In genomic region chr7:36459236-36459960, GRCh38 we compare ENCODE assay signal across 15 cellular contexts.
DNase-seq lines count a peak whose midpoint lies in the region; ATAC-seq and TF ChIP-seq lines count a peak whose summit lies in the region.
"Had no signal": no experiment of that assay in that cellular context is flagged by ENCODE, and none has a peak within 500 bp of the region (broad histone marks: within the 10 kb centered on the region; RNA-seq: fewer than 3 reads in every experiment).

No MANE protein-coding gene starts in this region.

- H3K79me1 ChIP-seq in trophoblast cell (ENCODE audit: low read length): peaks cover 8% of the 10 kb centered on the region

- no peak overlapping the region for H2BK120ac ChIP-seq in trophoblast cell (ENCODE audit: insufficient read depth, low read length, poor library complexity)

- peak overlapping the region; percentile 55 for H4K91ac ChIP-seq in trophoblast cell (ENCODE audit: low read depth, low read length)

- DNase-seq in Caco-2: peak; percentile 51 to 77
- no peak for DNase-seq in Panc1 (ENCODE audit: low read depth, low spot score)
- DNase-seq in fibroblast of the aortic adventitia (ENCODE audit: low read depth): peak; percentile 58
- DNase-seq in trophoblast cell: peak; percentile 71 to 87
- no peak for DNase-seq in T-helper 17 cell
- no peak for DNase-seq in NCI-H146 treated with DMSO at 0.1 percent for 48 hours (lab: John Stamatoyannopoulos, UW; ENCODE audit: unreplicated experiment)
- no peak for DNase-seq in GM23248
- DNase-seq: 8988T; Calu3; CD4-positive, alpha-beta memory T cell; DMS79 treated with DMSO at 0.1 percent for 48 hours had no signal

- no peak for TF ChIP-seq CTCF in Caco-2 (IDR thresholded peaks at IDR 0.05; ENCODE audit: insufficient read depth in 1 of 2, low read depth in 1 of 2, low read length in 1 of 2, severe bottlenecking in 1 of 2, unreplicated experiment in 1 of 2)
- no peak for TF ChIP-seq CTCF in Panc1 (IDR thresholded peaks at IDR 0.05)
- TF ChIP-seq CTCF in fibroblast of the aortic adventitia (IDR thresholded peaks at IDR 0.05; ENCODE audit: insufficient read depth, low read length): no peak

- H3K27me3 ChIP-seq in Caco-2 (replicated peaks; ENCODE audit: control insufficient read depth, insufficient read depth, low read length): no peaks in the 10 kb centered on the region
- no peaks in the 10 kb centered on the region for H3K27me3 ChIP-seq in Panc1 (ENCODE audit: control insufficient read depth, insufficient read depth, low read length)
- H3K27me3 ChIP-seq in trophoblast cell (ENCODE audit: insufficient read depth, low read length): no peaks in the 10 kb centered on the region
- H3K27me3 ChIP-seq in GM23248 (replicated peaks; ENCODE audit: insufficient read depth): peaks cover 12% of the 10 kb centered on the region; the same call in 1 of the 2 replicates
- H3K27me3 ChIP-seq: BLaER1 had no signal

- H3K27me3 Mint-ChIP-seq in Caco-2 (ENCODE audit: insufficient read depth, unreplicated experiment) (no peaks in the 10 kb centered on the region), T-helper 17 cell (peaks cover 6% of the 10 kb centered on the region)

- WGBS in trophoblast cell (ENCODE audit: extremely low coverage, insufficient coverage, insufficient read length): no CpG with 5 or more reads among the region's 12 CpGs
- 76 to 84% methylated on average over 12 of the region's 12 CpGs for WGBS in GM23248 (ENCODE audit: low coverage in 1 of 2, low lambda C conversion rate in 2 of 2, missing lambda C conversion rate in 2 of 2), 2 experiments

- no peaks in the 10 kb centered on the region for H3K36me3 ChIP-seq in Caco-2 (ENCODE audit: control insufficient read depth, insufficient read depth, low read length)
- H3K36me3 ChIP-seq in Panc1 (ENCODE audit: control insufficient read depth, insufficient read depth, low read length): peaks cover under 1% of the 10 kb centered on the region
- H3K36me3 ChIP-seq in trophoblast cell (ENCODE audit: control insufficient read depth in 1 of 2, insufficient read depth in 2 of 2, low read length in 2 of 2): peaks cover 3 to 5% of the 10 kb centered on the region in 2 experiments
- H3K36me3 ChIP-seq in GM23248 (ENCODE audit: low read depth): no peaks in the 10 kb centered on the region
- H3K36me3 ChIP-seq: HAP-1 had no signal

- H2AK5ac ChIP-seq in trophoblast cell (ENCODE audit: low read length): no peak overlapping the region

- H3K4me3 Mint-ChIP-seq in Caco-2 (ENCODE audit: unreplicated experiment): peak overlapping the region; percentile 54
- no peak overlapping the region for H3K4me3 Mint-ChIP-seq in T-helper 17 cell
- H3K4me3 Mint-ChIP-seq: CD14-positive monocyte; CD4-positive, alpha-beta memory T cell had no signal

- H3K14ac ChIP-seq in trophoblast cell (ENCODE audit: low read length): peak overlapping the region; percentile 49

- H3K9ac ChIP-seq in trophoblast cell (ENCODE audit: low read length): no peak overlapping the region
- no peak overlapping the region for H3K9ac ChIP-seq in GM23248
- H3K9ac ChIP-seq: BLaER1 had no signal

- POLR2A ChIA-PET in Caco-2 (lab: Charles Lee) (interaction anchor here (0.5 kb wide), 1 partner anchor 739 kb away, joined by 3 read pairs; no protein-coding TSS in a partner anchor), Panc1 (lab: Charles Lee) (no interaction called here)

- no peaks in the 10 kb centered on the region for H4K20me1 ChIP-seq in GM23248 (ENCODE audit: insufficient read depth)
- H4K20me1 ChIP-seq: BLaER1 had no signal

- H3F3A ChIP-seq in GM23248 (ENCODE audit: insufficient read depth): no peaks in the 10 kb centered on the region

- H3K9me3 Mint-ChIP-seq in Caco-2 (ENCODE audit: unreplicated experiment): peaks cover 12% of the 10 kb centered on the region
- H3K9me3 Mint-ChIP-seq: CD14-positive monocyte; CD4-positive, alpha-beta memory T cell had no signal

- H3K4me1 ChIP-seq in Caco-2: peaks cover 55% of the 10 kb centered on the region
- H3K4me1 ChIP-seq in Panc1 (ENCODE audit: control insufficient read depth, insufficient read depth, low read length): no peaks in the 10 kb centered on the region
- peaks cover 11 to 16% of the 10 kb centered on the region in 2 experiments for H3K4me1 ChIP-seq in trophoblast cell (ENCODE audit: control insufficient read depth in 1 of 2, insufficient read depth in 2 of 2, low read length in 2 of 2)
- no peaks in the 10 kb centered on the region for H3K4me1 ChIP-seq in GM23248 (ENCODE audit: insufficient read depth)
- H3K4me1 ChIP-seq: BLaER1, HAP-1 had no signal

- no peak overlapping the region for H3K4me2 ChIP-seq in trophoblast cell (ENCODE audit: low read length)
- no peak overlapping the region for H3K4me2 ChIP-seq in GM23248 (ENCODE audit: unreplicated experiment)
- H3K4me2 ChIP-seq: BLaER1 had no signal

- BruUV-seq in Caco-2 (replicated peaks; lab: Mats Ljungman, UMichigan): no TSS peak
- BruUV-seq in Panc1 (replicated peaks; lab: Mats Ljungman, UMichigan): no TSS peak

- peak overlapping the region; percentile 50 for H2BK5ac ChIP-seq in trophoblast cell (ENCODE audit: low read depth, low read length, poor library complexity)

- peaks cover 6% of the 10 kb centered on the region; the same call in 1 of the 2 replicates for H3K9me3 ChIP-seq in Caco-2
- no peaks in the 10 kb centered on the region for H3K9me3 ChIP-seq in Panc1 (ENCODE audit: control insufficient read depth, insufficient read depth, low read depth, low read length)
- peaks cover 1% of the 10 kb centered on the region for H3K9me3 ChIP-seq in trophoblast cell (ENCODE audit: insufficient read depth, low read depth, low read length)
- H3K9me3 ChIP-seq in T-helper 17 cell (ENCODE audit: control insufficient read depth, low read length, poor library complexity, severe bottlenecking): no peaks in the 10 kb centered on the region
- H3K9me3 ChIP-seq in GM23248 (ENCODE audit: low read depth): no peaks in the 10 kb centered on the region
- H3K9me3 ChIP-seq: BLaER1, HAP-1 had no signal

- H3K36me3 Mint-ChIP-seq in Caco-2 (ENCODE audit: insufficient read depth, unreplicated experiment) (peaks cover 38% of the 10 kb centered on the region), T-helper 17 cell (ENCODE audit: low read depth) (no peaks in the 10 kb centered on the region)
- H3K36me3 Mint-ChIP-seq: CD4-positive, alpha-beta memory T cell had no signal

- peaks cover 42% of the 10 kb centered on the region for H3K4me1 Mint-ChIP-seq in Caco-2 (ENCODE audit: low read depth, unreplicated experiment)
- H3K4me1 Mint-ChIP-seq in T-helper 17 cell: no peaks in the 10 kb centered on the region
- H3K4me1 Mint-ChIP-seq: CD4-positive, alpha-beta memory T cell had no signal

- H3K27ac ChIP-seq in Panc1 (ENCODE audit: low read length) (no peak overlapping the region), trophoblast cell (ENCODE audit: low read depth, low read length) (peak overlapping the region; percentile 78), GM23248 (no peak overlapping the region)
- H3K27ac ChIP-seq: BLaER1 had no signal

- H3K18ac ChIP-seq in trophoblast cell (ENCODE audit: low read length): no peak overlapping the region

- H3K9me2 ChIP-seq in GM23248 (ENCODE audit: insufficient read depth): no peaks in the 10 kb centered on the region

- H3K4me3 ChIP-seq in Caco-2 (ENCODE audit: low read depth, low read length) (no peak overlapping the region), Panc1 (ENCODE audit: low read depth in 2 of 2, low read length in 2 of 2) (no peak overlapping the region), fibroblast of the aortic adventitia (ENCODE audit: low read depth, low read length) (no peak overlapping the region), trophoblast cell (ENCODE audit: low read depth, low read length) (no peak overlapping the region), GM23248 (no peak overlapping the region)
- H3K4me3 ChIP-seq: BLaER1, GM12878, HAP-1 had no signal

- peak overlapping the region; percentile 51 for H2BK12ac ChIP-seq in trophoblast cell (ENCODE audit: low read length)

- intact Hi-C loops in Caco-2 (cut with micrococcal nuclease; ENCODE audit: unreplicated experiment) (no loop called here), Panc1 (cut with micrococcal nuclease; ENCODE audit: unreplicated experiment) (no loop called here)

- ATAC-seq in Panc1 (0 out of 2 replicates have a peak, but pooled peaks have one; percentile 23), T-helper 17 cell (no peak)
- ATAC-seq: GM12878 had no signal

- H3K27ac Mint-ChIP-seq in Caco-2 (ENCODE audit: unreplicated experiment) (peak overlapping the region; percentile 50), T-helper 17 cell (no peak overlapping the region)
- H3K27ac Mint-ChIP-seq: CD14-positive monocyte; CD4-positive, alpha-beta memory T cell had no signal

- no peak overlapping the region for H3K23ac ChIP-seq in trophoblast cell (ENCODE audit: low read length)

- peak overlapping the region; percentile 42 for H4K8ac ChIP-seq in trophoblast cell (ENCODE audit: low read depth, low read length)

- CTCF ChIA-PET in Caco-2 (lab: Charles Lee): interaction anchor here (0.5 kb wide), 1 partner anchor 22 kb away, joined by 3 read pairs; no protein-coding TSS in a partner anchor
- CTCF ChIA-PET in Panc1 (lab: Charles Lee): no interaction called here

- H2AFZ ChIP-seq in trophoblast cell (ENCODE audit: insufficient read depth, low read length, poor library complexity): no peak overlapping the region
- H2AFZ ChIP-seq in GM23248: no peak overlapping the region

- no peak overlapping the region for H4K12ac ChIP-seq in trophoblast cell (ENCODE audit: low read depth, low read length)

- H3K79me2 ChIP-seq in trophoblast cell (ENCODE audit: control insufficient read depth, insufficient read depth, low read length, poor library complexity) (no peaks in the 10 kb centered on the region), GM23248 (ENCODE audit: insufficient read depth) (no peaks in the 10 kb centered on the region)

- in situ Hi-C loops in Panc1 (cut with HindIII; ENCODE audit: low pct_unique_long_range_greater_than_20kb, low sequenced_read_pairs) (no loop called here), GM23248 (cut with MboI) (no loop called here)

- H3K4ac ChIP-seq in trophoblast cell (ENCODE audit: low read depth, low read length): no peak overlapping the region

Comparison
In these comparisons a context has a peak if more than half of its experiments do, and no peak if none do; other contexts are left out.
1. DNase-seq: peak in Caco-2 (2 of 2), fibroblast of the aortic adventitia (single experiment) and trophoblast cell (2 of 2); none in Panc1 (single experiment), T-helper 17 cell (0 of 3), NCI-H146 treated with DMSO at 0.1 percent for 48 hours (single experiment) and GM23248 (single experiment).